1 cellular context compared by ENCODE assay signal in the genomic region with DNA sequence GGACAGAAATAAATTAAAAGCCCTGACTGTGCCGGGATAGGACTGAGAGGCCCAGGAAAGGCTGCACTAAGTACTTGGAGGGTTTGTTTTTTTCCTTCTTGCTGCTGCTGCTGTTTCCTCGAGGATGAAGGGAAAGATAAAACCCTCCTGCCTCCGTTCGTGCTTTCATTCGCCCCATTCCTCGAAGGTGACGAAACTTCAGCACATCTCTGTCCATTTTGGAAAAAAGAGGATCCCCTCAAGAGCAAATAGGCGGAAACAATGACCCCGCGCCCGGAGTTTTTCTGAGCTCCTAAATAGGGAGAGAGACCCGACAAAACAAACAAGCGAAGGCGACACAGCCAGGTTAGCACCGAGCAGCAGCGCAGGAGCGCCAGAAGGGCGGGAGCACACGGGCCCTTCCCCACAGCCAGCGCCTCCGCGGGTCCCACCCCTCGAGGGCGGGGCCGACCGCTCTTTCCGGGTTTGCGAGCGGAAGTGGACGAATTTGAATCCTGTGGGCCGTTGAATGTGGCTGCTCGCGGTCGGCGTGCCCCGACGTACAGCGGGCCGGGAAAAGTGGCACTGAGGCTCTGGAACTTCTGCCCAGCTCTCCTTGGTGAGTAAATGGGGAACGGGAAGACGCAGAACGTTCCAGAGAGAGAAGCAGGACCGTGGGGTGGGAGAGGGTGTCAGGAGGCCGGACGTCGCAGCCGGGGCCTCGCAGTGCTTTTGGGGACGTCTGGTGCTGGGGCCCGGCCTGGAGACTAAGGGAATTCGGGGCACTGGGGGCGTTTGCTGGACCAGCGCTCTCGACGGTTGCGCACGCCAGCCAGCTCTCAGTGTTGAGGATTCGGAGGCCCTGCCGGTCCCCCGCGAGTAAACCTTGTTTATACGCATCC.
TF ChIP-seq lines count a peak whose summit lies in the region.

A gene with protein sequence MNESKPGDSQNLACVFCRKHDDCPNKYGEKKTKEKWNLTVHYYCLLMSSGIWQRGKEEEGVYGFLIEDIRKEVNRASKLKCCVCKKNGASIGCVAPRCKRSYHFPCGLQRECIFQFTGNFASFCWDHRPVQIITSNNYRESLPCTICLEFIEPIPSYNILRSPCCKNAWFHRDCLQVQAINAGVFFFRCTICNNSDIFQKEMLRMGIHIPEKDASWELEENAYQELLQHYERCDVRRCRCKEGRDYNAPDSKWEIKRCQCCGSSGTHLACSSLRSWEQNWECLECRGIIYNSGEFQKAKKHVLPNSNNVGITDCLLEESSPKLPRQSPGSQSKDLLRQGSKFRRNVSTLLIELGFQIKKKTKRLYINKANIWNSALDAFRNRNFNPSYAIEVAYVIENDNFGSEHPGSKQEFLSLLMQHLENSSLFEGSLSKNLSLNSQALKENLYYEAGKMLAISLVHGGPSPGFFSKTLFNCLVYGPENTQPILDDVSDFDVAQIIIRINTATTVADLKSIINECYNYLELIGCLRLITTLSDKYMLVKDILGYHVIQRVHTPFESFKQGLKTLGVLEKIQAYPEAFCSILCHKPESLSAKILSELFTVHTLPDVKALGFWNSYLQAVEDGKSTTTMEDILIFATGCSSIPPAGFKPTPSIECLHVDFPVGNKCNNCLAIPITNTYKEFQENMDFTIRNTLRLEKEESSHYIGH (plus strand): TSS at position 484 of the 881 bp plus-strand sequence. CDS start 21,922 bp downstream, outside the sequence.

TF ChIP-seq in K562, 482 proteins besides CTCF, POLR2A, EP300 and RAD21 (continued from another document and continues in another):
- TF ChIP-seq, protein P1, sequence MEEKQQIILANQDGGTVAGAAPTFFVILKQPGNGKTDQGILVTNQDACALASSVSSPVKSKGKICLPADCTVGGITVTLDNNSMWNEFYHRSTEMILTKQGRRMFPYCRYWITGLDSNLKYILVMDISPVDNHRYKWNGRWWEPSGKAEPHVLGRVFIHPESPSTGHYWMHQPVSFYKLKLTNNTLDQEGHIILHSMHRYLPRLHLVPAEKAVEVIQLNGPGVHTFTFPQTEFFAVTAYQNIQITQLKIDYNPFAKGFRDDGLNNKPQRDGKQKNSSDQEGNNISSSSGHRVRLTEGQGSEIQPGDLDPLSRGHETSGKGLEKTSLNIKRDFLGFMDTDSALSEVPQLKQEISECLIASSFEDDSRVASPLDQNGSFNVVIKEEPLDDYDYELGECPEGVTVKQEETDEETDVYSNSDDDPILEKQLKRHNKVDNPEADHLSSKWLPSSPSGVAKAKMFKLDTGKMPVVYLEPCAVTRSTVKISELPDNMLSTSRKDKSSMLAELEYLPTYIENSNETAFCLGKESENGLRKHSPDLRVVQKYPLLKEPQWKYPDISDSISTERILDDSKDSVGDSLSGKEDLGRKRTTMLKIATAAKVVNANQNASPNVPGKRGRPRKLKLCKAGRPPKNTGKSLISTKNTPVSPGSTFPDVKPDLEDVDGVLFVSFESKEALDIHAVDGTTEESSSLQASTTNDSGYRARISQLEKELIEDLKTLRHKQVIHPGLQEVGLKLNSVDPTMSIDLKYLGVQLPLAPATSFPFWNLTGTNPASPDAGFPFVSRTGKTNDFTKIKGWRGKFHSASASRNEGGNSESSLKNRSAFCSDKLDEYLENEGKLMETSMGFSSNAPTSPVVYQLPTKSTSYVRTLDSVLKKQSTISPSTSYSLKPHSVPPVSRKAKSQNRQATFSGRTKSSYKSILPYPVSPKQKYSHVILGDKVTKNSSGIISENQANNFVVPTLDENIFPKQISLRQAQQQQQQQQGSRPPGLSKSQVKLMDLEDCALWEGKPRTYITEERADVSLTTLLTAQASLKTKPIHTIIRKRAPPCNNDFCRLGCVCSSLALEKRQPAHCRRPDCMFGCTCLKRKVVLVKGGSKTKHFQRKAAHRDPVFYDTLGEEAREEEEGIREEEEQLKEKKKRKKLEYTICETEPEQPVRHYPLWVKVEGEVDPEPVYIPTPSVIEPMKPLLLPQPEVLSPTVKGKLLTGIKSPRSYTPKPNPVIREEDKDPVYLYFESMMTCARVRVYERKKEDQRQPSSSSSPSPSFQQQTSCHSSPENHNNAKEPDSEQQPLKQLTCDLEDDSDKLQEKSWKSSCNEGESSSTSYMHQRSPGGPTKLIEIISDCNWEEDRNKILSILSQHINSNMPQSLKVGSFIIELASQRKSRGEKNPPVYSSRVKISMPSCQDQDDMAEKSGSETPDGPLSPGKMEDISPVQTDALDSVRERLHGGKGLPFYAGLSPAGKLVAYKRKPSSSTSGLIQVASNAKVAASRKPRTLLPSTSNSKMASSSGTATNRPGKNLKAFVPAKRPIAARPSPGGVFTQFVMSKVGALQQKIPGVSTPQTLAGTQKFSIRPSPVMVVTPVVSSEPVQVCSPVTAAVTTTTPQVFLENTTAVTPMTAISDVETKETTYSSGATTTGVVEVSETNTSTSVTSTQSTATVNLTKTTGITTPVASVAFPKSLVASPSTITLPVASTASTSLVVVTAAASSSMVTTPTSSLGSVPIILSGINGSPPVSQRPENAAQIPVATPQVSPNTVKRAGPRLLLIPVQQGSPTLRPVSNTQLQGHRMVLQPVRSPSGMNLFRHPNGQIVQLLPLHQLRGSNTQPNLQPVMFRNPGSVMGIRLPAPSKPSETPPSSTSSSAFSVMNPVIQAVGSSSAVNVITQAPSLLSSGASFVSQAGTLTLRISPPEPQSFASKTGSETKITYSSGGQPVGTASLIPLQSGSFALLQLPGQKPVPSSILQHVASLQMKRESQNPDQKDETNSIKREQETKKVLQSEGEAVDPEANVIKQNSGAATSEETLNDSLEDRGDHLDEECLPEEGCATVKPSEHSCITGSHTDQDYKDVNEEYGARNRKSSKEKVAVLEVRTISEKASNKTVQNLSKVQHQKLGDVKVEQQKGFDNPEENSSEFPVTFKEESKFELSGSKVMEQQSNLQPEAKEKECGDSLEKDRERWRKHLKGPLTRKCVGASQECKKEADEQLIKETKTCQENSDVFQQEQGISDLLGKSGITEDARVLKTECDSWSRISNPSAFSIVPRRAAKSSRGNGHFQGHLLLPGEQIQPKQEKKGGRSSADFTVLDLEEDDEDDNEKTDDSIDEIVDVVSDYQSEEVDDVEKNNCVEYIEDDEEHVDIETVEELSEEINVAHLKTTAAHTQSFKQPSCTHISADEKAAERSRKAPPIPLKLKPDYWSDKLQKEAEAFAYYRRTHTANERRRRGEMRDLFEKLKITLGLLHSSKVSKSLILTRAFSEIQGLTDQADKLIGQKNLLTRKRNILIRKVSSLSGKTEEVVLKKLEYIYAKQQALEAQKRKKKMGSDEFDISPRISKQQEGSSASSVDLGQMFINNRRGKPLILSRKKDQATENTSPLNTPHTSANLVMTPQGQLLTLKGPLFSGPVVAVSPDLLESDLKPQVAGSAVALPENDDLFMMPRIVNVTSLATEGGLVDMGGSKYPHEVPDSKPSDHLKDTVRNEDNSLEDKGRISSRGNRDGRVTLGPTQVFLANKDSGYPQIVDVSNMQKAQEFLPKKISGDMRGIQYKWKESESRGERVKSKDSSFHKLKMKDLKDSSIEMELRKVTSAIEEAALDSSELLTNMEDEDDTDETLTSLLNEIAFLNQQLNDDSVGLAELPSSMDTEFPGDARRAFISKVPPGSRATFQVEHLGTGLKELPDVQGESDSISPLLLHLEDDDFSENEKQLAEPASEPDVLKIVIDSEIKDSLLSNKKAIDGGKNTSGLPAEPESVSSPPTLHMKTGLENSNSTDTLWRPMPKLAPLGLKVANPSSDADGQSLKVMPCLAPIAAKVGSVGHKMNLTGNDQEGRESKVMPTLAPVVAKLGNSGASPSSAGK (IDR thresholded peaks at IDR 0.05) = peak; percentile 94
- no peak for TF ChIP-seq NUFIP1 (IDR thresholded peaks at IDR 0.05; ENCODE audit: partially characterized antibody)
- TF ChIP-seq SP2 (IDR thresholded peaks at IDR 0.05; ENCODE audit: extremely low read depth, low read depth, low read length, poor library complexity, severe bottlenecking) = no peak
- TF ChIP-seq BDP1 (IDR thresholded peaks at IDR 0.05; ENCODE audit: insufficient read depth, insufficient read length) = no peak
- peak; percentile 66 to 75 for TF ChIP-seq NRF1 (conservative IDR thresholded peaks at IDR 0.05 in 1 of 2, IDR thresholded peaks at IDR 0.05 in 1 of 2)
- no peak for TF ChIP-seq CHD1 (IDR thresholded peaks at IDR 0.05; ENCODE audit: low read length)
- no peak for TF ChIP-seq ZNF282 (CRISPR knock-in tag; IDR thresholded peaks at IDR 0.05)
- TF ChIP-seq DMBX1 (CRISPR knock-in tag; IDR thresholded peaks at IDR 0.05; ENCODE audit: borderline replicate concordance) = no peak
- TF ChIP-seq TAF7 (tag; IDR thresholded peaks at IDR 0.05) = no peak
- no peak for TF ChIP-seq POLR2AphosphoS2 (IDR thresholded peaks at IDR 0.05; ENCODE audit: low read length)
- TF ChIP-seq UBTF (IDR thresholded peaks at IDR 0.05; ENCODE audit: borderline replicate concordance in 1 of 2, low read depth in 2 of 2, low read length in 2 of 2) = 0 out of 4 replicates have a peak, but pooled peaks of 1 of the 2 experiments have one; percentile 1
- peak in 1 of 2 experiments; percentile 83; a peak in 2 of 4 replicates for TF ChIP-seq HDAC1 (IDR thresholded peaks at IDR 0.05)
- TF ChIP-seq THAP12 (CRISPR knock-in tag; IDR thresholded peaks at IDR 0.05) = no peak
- no peak for TF ChIP-seq MEF2D (tag; conservative IDR thresholded peaks at IDR 0.05; ENCODE audit: low read depth)
- peak; percentile 19; the same call in 1 of the 2 replicates for TF ChIP-seq C11orf30 (IDR thresholded peaks at IDR 0.05; ENCODE audit: low read depth)
- TF ChIP-seq STAT5B (CRISPR knock-in tag; IDR thresholded peaks at IDR 0.05) = no peak
- TF ChIP-seq ZNF696 (CRISPR knock-in tag; conservative IDR thresholded peaks at IDR 0.05) = no peak
- TF ChIP-seq, protein P2, sequence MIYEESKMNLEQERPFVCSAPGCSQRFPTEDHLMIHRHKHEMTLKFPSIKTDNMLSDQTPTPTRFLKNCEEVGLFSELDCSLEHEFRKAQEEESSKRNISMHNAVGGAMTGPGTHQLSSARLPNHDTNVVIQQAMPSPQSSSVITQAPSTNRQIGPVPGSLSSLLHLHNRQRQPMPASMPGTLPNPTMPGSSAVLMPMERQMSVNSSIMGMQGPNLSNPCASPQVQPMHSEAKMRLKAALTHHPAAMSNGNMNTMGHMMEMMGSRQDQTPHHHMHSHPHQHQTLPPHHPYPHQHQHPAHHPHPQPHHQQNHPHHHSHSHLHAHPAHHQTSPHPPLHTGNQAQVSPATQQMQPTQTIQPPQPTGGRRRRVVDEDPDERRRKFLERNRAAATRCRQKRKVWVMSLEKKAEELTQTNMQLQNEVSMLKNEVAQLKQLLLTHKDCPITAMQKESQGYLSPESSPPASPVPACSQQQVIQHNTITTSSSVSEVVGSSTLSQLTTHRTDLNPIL (CRISPR knock-in tag; IDR thresholded peaks at IDR 0.05) = no peak
- TF ChIP-seq MTA3 (IDR thresholded peaks at IDR 0.05; ENCODE audit: borderline replicate concordance) = peak; percentile 35; the same call in 1 of the 2 replicates
- no peak for TF ChIP-seq TCF7 (IDR thresholded peaks at IDR 0.05; ENCODE audit: borderline replicate concordance)
- TF ChIP-seq CREB1 (IDR thresholded peaks at IDR 0.05) = no peak; the same call in 1 of the 2 replicates
- TF ChIP-seq CREB1 (CRISPR knock-in tag; IDR thresholded peaks at IDR 0.05) = no peak
- TF ChIP-seq, protein P3, sequence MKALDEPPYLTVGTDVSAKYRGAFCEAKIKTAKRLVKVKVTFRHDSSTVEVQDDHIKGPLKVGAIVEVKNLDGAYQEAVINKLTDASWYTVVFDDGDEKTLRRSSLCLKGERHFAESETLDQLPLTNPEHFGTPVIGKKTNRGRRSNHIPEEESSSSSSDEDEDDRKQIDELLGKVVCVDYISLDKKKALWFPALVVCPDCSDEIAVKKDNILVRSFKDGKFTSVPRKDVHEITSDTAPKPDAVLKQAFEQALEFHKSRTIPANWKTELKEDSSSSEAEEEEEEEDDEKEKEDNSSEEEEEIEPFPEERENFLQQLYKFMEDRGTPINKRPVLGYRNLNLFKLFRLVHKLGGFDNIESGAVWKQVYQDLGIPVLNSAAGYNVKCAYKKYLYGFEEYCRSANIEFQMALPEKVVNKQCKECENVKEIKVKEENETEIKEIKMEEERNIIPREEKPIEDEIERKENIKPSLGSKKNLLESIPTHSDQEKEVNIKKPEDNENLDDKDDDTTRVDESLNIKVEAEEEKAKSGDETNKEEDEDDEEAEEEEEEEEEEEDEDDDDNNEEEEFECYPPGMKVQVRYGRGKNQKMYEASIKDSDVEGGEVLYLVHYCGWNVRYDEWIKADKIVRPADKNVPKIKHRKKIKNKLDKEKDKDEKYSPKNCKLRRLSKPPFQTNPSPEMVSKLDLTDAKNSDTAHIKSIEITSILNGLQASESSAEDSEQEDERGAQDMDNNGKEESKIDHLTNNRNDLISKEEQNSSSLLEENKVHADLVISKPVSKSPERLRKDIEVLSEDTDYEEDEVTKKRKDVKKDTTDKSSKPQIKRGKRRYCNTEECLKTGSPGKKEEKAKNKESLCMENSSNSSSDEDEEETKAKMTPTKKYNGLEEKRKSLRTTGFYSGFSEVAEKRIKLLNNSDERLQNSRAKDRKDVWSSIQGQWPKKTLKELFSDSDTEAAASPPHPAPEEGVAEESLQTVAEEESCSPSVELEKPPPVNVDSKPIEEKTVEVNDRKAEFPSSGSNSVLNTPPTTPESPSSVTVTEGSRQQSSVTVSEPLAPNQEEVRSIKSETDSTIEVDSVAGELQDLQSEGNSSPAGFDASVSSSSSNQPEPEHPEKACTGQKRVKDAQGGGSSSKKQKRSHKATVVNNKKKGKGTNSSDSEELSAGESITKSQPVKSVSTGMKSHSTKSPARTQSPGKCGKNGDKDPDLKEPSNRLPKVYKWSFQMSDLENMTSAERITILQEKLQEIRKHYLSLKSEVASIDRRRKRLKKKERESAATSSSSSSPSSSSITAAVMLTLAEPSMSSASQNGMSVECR (CRISPR knock-in tag; IDR thresholded peaks at IDR 0.05) = peak; percentile 22; the same call in 1 of the 2 replicates
- TF ChIP-seq ZNF12 (CRISPR knock-in tag; IDR thresholded peaks at IDR 0.05) = no peak
